Comparison of ENCODE assay signal across 8 cellular contexts in the genomic region with DNA sequence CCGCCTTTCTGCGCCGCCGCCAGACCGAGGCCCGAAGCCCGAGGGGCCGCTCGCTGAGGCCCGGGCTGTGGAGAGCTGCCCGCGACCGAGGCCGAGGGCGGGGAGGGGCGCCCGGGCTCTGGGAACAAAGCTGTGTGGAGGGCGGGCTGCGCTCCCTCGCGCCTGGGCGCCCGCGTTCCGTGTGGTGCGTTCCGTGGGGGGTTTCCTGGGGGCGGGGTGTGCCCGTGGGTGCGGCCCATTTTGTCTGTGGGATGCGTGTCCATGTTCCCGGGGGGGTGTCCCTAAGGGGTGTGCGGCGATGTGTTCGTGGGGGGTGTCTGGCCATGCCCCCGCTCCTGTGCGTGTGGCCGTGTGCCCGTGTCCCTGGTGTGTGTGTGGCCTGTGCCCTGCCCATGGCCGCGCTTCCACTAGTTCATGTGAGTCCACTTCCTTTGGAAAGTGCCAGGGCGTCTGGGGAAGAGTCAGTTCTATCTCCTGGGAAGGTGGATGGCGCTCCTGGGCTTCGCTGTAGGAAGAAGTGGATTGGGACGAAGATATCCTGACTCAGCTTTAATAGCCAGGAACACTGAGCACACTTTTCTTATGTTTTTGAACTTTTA. TPM values are rescaled to one million over a fixed set of nuclear protein-coding genes. Genes with fewer than 3 reads are reported as not detected.
DNase-seq lines count a peak whose midpoint lies in the region; ATAC-seq and TF ChIP-seq lines count a peak whose summit lies in the region.

No MANE protein-coding gene starts in this region.

- H3K9ac ChIP-seq in GM23248 = peak overlapping the region; percentile 83

- H2AFZ ChIP-seq in GM23248 = peak overlapping the region; percentile 67

- H3K4me2 ChIP-seq in GM23248 (ENCODE audit: unreplicated experiment) = peak overlapping the region; percentile 66

- H3K4me1 ChIP-seq in GM23248 (ENCODE audit: insufficient read depth) (peaks cover 11% of the 10 kb centered on the region), thymus (ENCODE audit: control insufficient read depth, insufficient read depth, low read length) (peaks cover 4% of the 10 kb centered on the region)

- ATAC-seq in activated T-cell treated with anti-CD3 and anti-CD28 coated beads, Interleukin-2, amount 50 U/mL, for 4 hours = peak; percentile 26 to 38
- ATAC-seq in omental fat pad (ENCODE audit: low FRiP score) = peak; percentile 25

- TF ChIP-seq CTCF in C4-2B (conservative IDR thresholded peaks at IDR 0.05) (no peak), omental fat pad (IDR thresholded peaks at IDR 0.05) (no peak), GM10266 (IDR thresholded peaks at IDR 0.05; ENCODE audit: control insufficient read depth, insufficient read depth, low read depth, missing control alignments) (no peak)

- H3K27ac ChIP-seq in C4-2B (peak overlapping the region; percentile 97), GM23248 (peak overlapping the region; percentile 45), thymus (ENCODE audit: low read depth) (peak overlapping the region; percentile 58)

- peaks cover 17% of the 10 kb centered on the region; the same call in 1 of the 2 replicates for H3K36me3 ChIP-seq in GM23248 (ENCODE audit: low read depth)
- H3K36me3 ChIP-seq in thymus (ENCODE audit: control insufficient read depth, insufficient read depth) = peaks cover 35% of the 10 kb centered on the region

- H3K36me3 Mint-ChIP-seq in activated T-cell treated with anti-CD3 and anti-CD28 coated beads, Interleukin-2, amount 50 U/mL, for 4 hours (ENCODE audit: insufficient read depth) = peaks cover 15% of the 10 kb centered on the region

- H3K4me3 Mint-ChIP-seq in activated T-cell treated with anti-CD3 and anti-CD28 coated beads, Interleukin-2, amount 50 U/mL, for 4 hours = peak overlapping the region; percentile 92

- peak overlapping the region; percentile 74 for H3K4me3 ChIP-seq in GM23248
- H3K4me3 ChIP-seq in thymus (ENCODE audit: low read length) = peak overlapping the region; percentile 60

- H3F3A ChIP-seq in GM23248 (ENCODE audit: insufficient read depth) = peaks cover 14% of the 10 kb centered on the region; the same call in 1 of the 2 replicates

- H4K20me1 ChIP-seq in GM23248 (ENCODE audit: insufficient read depth) = 0 out of 2 replicates have a peak, but pooled peaks cover 3% of the 10 kb centered on the region

- H3K27me3 ChIP-seq in GM23248 (replicated peaks; ENCODE audit: insufficient read depth) (no peaks in the 10 kb centered on the region), thymus (ENCODE audit: control insufficient read depth, insufficient read depth) (no peaks in the 10 kb centered on the region)

- no peaks in the 10 kb centered on the region for H3K9me3 ChIP-seq in GM23248 (ENCODE audit: low read depth)
- H3K9me3 ChIP-seq in thymus (ENCODE audit: control insufficient read depth) = no peaks in the 10 kb centered on the region

- WGBS in GM23248 (ENCODE audit: low coverage in 1 of 2, low lambda C conversion rate in 2 of 2, missing lambda C conversion rate in 2 of 2), 2 experiments = 5 to 6% methylated on average over 16 to 25 of the region's 45 CpGs
- WGBS in thymus = 1% methylated on average over 45 of the region's 45 CpGs

- no peaks in the 10 kb centered on the region for H3K9me2 ChIP-seq in GM23248 (ENCODE audit: insufficient read depth)

- no peaks in the 10 kb centered on the region for H3K27me3 Mint-ChIP-seq in activated T-cell treated with anti-CD3 and anti-CD28 coated beads, Interleukin-2, amount 50 U/mL, for 4 hours (ENCODE audit: low read depth)

- H3K79me2 ChIP-seq in GM23248 (ENCODE audit: insufficient read depth) = peaks cover 52% of the 10 kb centered on the region

- H3K4me1 Mint-ChIP-seq in activated T-cell treated with anti-CD3 and anti-CD28 coated beads, Interleukin-2, amount 50 U/mL, for 4 hours (ENCODE audit: low read depth) = peaks cover 26% of the 10 kb centered on the region

- in situ Hi-C loops in GM23248 (cut with MboI) = no loop called here

- DNase-seq in GM23248 (peak; percentile 69), NCI-H69 (lab: John Stamatoyannopoulos, UW) (peak; percentile 71), fibroblast of peridontal ligament (ENCODE audit: extremely low read depth) (peak; percentile 31), omental fat pad (ENCODE audit: low spot score) (no peak), GM10266 (ENCODE audit: extremely low spot score) (no peak)
- DNase-seq in activated T-cell treated with anti-CD3 and anti-CD28 coated beads, Interleukin-2, amount 50 U/mL, for 4 hours = peak; percentile 52

- H3K9me3 Mint-ChIP-seq in activated T-cell treated with anti-CD3 and anti-CD28 coated beads, Interleukin-2, amount 50 U/mL, for 4 hours = no peaks in the 10 kb centered on the region

RNA-seq across cellular contexts. Expression of a gene that starts 0.5 kb away (rescaled TPM):
- 51.8 and 55.9 TPM in 2 replicates for total RNA-seq in GM23248 (2014; rRNA removed; shearing (Covaris generic))
- polyA plus RNA-seq in GM23248 (2016; fragmentation: Nextera tagmentation; extraction: Ambion mirVana) (6.5 and 8.0 TPM in 2 replicates), thymus (31.4 TPM)
- total RNA-seq in activated T-cell treated with anti-CD3 and anti-CD28 coated beads, Interleukin-2, amount 50 U/mL, for 4 hours = 10 to 100 TPM; 89.2 to 96.4 (median 92.4) TPM
- total RNA-seq in omental fat pad = 10 to 100 TPM; 22.7 to 28.5 (median 23.8) TPM

RNA-seq across cellular contexts. Expression of a gene that starts 27.4 kb away (rescaled TPM):
- 28.3 and 58.9 TPM in 2 replicates for total RNA-seq in GM23248 (2014; rRNA removed; shearing (Covaris generic))
- polyA plus RNA-seq in GM23248 (2016; fragmentation: Nextera tagmentation; extraction: Ambion mirVana) (9.1 and 10.0 TPM in 2 replicates), thymus (129 TPM)
- 10 to 100 TPM; 76.3 to 89.4 (median 78.1) TPM for total RNA-seq in activated T-cell treated with anti-CD3 and anti-CD28 coated beads, Interleukin-2, amount 50 U/mL, for 4 hours
- 10 to 100 TPM; 27.3 to 73.3 (median 51.6) TPM for total RNA-seq in omental fat pad

Comparison
In these comparisons a context has a peak if more than half of its experiments do, and no peak if none do; other contexts are left out.
1. H3K27ac ChIP-seq: peak in every context shown above with its lines; median percentile 97 in C4-2B; 58 in thymus; 45 in GM23248.
2. DNase-seq: peak in GM23248 (single experiment), NCI-H69 (single experiment), activated T-cell treated with anti-CD3 and anti-CD28 coated beads, Interleukin-2, amount 50 U/mL, for 4 hours (single experiment) and fibroblast of peridontal ligament (single experiment); none in omental fat pad (single experiment) and GM10266 (single experiment).